ENCODE assay signal across 2 cellular contexts in the genomic region with DNA sequence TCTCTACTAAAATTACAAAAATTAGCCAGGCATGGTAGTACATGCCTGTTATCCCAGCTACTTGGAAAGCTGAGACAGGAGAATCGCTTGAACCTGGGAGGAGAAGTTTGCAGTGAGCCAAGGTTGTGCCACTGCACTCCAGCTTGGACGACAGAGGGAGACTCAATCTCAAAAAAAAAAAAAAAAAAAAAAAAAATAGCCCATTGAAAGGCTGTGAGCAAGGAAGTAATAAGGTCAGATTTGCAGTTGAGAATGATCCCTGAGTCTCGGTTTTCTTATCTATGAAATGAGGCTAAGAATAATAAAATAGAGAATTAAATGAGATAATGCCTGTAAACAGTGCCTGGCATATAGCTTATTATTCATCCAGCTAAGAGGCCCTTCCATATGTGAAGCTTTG.
TF ChIP-seq lines count a peak whose summit lies in the region.

No MANE protein-coding gene starts in this region.

TF ChIP-seq in HEK293, 187 proteins besides CTCF, POLR2A, EP300 and RAD21 (continued from another document):
- TF ChIP-seq, protein P1, sequence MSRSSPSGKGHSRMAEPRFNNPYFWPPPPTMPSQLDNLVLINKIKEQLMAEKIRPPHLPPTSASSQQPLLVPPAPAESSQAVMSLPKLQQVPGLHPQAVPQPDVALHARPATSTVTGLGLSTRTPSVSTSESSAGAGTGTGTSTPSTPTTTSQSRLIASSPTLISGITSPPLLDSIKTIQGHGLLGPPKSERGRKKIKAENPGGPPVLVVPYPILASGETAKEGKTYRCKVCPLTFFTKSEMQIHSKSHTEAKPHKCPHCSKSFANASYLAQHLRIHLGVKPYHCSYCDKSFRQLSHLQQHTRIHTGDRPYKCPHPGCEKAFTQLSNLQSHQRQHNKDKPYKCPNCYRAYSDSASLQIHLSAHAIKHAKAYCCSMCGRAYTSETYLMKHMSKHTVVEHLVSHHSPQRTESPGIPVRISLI (tag by site-specific recombination; IDR thresholded peaks at IDR 0.05) = peak; percentile 95
- peak; percentile 88 for TF ChIP-seq ZNF664 (tag by site-specific recombination; IDR thresholded peaks at IDR 0.05)
TF ChIP-seq in HEK293: peak in this region for 2.

TF ChIP-seq in WTC11, 78 proteins besides CTCF, POLR2A, EP300 and RAD21 (continued from another document):
- TF ChIP-seq, protein P2, sequence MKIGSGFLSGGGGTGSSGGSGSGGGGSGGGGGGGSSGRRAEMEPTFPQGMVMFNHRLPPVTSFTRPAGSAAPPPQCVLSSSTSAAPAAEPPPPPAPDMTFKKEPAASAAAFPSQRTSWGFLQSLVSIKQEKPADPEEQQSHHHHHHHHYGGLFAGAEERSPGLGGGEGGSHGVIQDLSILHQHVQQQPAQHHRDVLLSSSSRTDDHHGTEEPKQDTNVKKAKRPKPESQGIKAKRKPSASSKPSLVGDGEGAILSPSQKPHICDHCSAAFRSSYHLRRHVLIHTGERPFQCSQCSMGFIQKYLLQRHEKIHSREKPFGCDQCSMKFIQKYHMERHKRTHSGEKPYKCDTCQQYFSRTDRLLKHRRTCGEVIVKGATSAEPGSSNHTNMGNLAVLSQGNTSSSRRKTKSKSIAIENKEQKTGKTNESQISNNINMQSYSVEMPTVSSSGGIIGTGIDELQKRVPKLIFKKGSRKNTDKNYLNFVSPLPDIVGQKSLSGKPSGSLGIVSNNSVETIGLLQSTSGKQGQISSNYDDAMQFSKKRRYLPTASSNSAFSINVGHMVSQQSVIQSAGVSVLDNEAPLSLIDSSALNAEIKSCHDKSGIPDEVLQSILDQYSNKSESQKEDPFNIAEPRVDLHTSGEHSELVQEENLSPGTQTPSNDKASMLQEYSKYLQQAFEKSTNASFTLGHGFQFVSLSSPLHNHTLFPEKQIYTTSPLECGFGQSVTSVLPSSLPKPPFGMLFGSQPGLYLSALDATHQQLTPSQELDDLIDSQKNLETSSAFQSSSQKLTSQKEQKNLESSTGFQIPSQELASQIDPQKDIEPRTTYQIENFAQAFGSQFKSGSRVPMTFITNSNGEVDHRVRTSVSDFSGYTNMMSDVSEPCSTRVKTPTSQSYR (CRISPR knock-in tag; IDR thresholded peaks at IDR 0.05) = no peak
- TF ChIP-seq ZNF138 (CRISPR knock-in tag; conservative IDR thresholded peaks at IDR 0.05) (no peak), PRRX2 (CRISPR knock-in tag; IDR thresholded peaks at IDR 0.05) (no peak), ZNF416 (CRISPR knock-in tag; IDR thresholded peaks at IDR 0.05) (no peak), SMAD4 (CRISPR knock-in tag; IDR thresholded peaks at IDR 0.05) (no peak), HMGA2 (CRISPR knock-in tag; IDR thresholded peaks at IDR 0.05) (no peak)
- TF ChIP-seq, protein P3, sequence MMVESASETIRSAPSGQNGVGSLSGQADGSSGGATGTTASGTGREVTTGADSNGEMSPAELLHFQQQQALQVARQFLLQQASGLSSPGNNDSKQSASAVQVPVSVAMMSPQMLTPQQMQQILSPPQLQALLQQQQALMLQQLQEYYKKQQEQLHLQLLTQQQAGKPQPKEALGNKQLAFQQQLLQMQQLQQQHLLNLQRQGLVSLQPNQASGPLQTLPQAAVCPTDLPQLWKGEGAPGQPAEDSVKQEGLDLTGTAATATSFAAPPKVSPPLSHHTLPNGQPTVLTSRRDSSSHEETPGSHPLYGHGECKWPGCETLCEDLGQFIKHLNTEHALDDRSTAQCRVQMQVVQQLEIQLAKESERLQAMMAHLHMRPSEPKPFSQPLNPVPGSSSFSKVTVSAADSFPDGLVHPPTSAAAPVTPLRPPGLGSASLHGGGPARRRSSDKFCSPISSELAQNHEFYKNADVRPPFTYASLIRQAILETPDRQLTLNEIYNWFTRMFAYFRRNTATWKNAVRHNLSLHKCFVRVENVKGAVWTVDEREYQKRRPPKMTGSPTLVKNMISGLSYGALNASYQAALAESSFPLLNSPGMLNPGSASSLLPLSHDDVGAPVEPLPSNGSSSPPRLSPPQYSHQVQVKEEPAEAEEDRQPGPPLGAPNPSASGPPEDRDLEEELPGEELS (CRISPR knock-in tag; IDR thresholded peaks at IDR 0.05) = no peak
- TF ChIP-seq, protein P4, sequence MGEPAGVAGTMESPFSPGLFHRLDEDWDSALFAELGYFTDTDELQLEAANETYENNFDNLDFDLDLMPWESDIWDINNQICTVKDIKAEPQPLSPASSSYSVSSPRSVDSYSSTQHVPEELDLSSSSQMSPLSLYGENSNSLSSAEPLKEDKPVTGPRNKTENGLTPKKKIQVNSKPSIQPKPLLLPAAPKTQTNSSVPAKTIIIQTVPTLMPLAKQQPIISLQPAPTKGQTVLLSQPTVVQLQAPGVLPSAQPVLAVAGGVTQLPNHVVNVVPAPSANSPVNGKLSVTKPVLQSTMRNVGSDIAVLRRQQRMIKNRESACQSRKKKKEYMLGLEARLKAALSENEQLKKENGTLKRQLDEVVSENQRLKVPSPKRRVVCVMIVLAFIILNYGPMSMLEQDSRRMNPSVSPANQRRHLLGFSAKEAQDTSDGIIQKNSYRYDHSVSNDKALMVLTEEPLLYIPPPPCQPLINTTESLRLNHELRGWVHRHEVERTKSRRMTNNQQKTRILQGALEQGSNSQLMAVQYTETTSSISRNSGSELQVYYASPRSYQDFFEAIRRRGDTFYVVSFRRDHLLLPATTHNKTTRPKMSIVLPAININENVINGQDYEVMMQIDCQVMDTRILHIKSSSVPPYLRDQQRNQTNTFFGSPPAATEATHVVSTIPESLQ (CRISPR knock-in tag; IDR thresholded peaks at IDR 0.05) = no peak
- TF ChIP-seq, protein P5, sequence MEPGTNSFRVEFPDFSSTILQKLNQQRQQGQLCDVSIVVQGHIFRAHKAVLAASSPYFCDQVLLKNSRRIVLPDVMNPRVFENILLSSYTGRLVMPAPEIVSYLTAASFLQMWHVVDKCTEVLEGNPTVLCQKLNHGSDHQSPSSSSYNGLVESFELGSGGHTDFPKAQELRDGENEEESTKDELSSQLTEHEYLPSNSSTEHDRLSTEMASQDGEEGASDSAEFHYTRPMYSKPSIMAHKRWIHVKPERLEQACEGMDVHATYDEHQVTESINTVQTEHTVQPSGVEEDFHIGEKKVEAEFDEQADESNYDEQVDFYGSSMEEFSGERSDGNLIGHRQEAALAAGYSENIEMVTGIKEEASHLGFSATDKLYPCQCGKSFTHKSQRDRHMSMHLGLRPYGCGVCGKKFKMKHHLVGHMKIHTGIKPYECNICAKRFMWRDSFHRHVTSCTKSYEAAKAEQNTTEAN (CRISPR knock-in tag; IDR thresholded peaks at IDR 0.05) = no peak
